ENCODE assay signal across 9 cellular contexts in genomic region chr19:4597975-4598671, GRCh38. TPM values are rescaled to one million over a fixed set of nuclear protein-coding genes. Genes with fewer than 3 reads are reported as not detected.
DNase-seq lines count a peak whose midpoint lies in the region; ATAC-seq lines count a peak whose summit lies in the region.
"Had no signal": no experiment of that assay in that cellular context is flagged by ENCODE, and none has a peak within 500 bp of the region (broad histone marks: within the 10 kb centered on the region; RNA-seq: fewer than 3 reads in every experiment).

No MANE protein-coding gene starts in this region.

- ATAC-seq in left ventricle myocardium superior (peak; percentile 55), GM21515 (IDR thresholded peaks at IDR 0.05; ENCODE audit: unreplicated experiment) (no peak)

- peak; percentile 61 for DNase-seq in DMS53 (lab: John Stamatoyannopoulos, UW)
- no peak for DNase-seq in DMS53 treated with DMSO at 0.1 percent for 48 hours (lab: John Stamatoyannopoulos, UW; ENCODE audit: unreplicated experiment)
- DNase-seq in NCI-H69 (lab: John Stamatoyannopoulos, UW), result peak; percentile 69
- DNase-seq in activated T-cell treated with anti-CD3 and anti-CD28 coated beads for 4 hours, result peak; percentile 25
- DNase-seq in left ventricle myocardium superior, result peak; percentile 37
- DNase-seq in stimulated activated CD4-positive, alpha-beta T cell treated with anti-CD3 and anti-CD28 coated beads, Interleukin-4, amount 100 ng/mL, for 48 hours (ENCODE audit: low read depth in 2 of 2), result peak; percentile 44 to 56
- no peak for DNase-seq in GF-D8 (lab: John Stamatoyannopoulos, UW)

- intact Hi-C loops in left ventricle myocardium superior (cut with micrococcal nuclease), result no loop called here

RNA-seq across cellular contexts. Expression of gene SEMA6B, which starts 38.6 kb away (rescaled TPM):
- total RNA-seq in left ventricle myocardium superior, result 15.7 TPM
- total RNA-seq: activated CD8-positive, alpha-beta memory T cell treated with anti-CD3 and anti-CD28 coated beads for 36 hours had no signal

RNA-seq across cellular contexts. Expression of gene TNFAIP8L1, which starts 41.2 kb away (rescaled TPM):
- total RNA-seq in left ventricle myocardium superior, result 4.8 TPM

RNA-seq across cellular contexts. Expression of gene LRG1, which starts 58.3 kb away (rescaled TPM):
- 0.30 TPM for total RNA-seq in left ventricle myocardium superior

Comparison
In these comparisons a context has a peak if more than half of its experiments do, and no peak if none do; other contexts are left out.
1. DNase-seq: peak in DMS53 (single experiment), NCI-H69 (single experiment), activated T-cell treated with anti-CD3 and anti-CD28 coated beads for 4 hours (single experiment), left ventricle myocardium superior (single experiment) and stimulated activated CD4-positive, alpha-beta T cell treated with anti-CD3 and anti-CD28 coated beads, Interleukin-4, amount 100 ng/mL, for 48 hours (2 of 2); none in DMS53 treated with DMSO at 0.1 percent for 48 hours (single experiment) and GF-D8 (single experiment).